ENCODE assay signal across 8 cellular contexts in genomic region chr1:200558866-200559459, GRCh38.
DNase-seq lines count a peak whose midpoint lies in the region; ATAC-seq, FAIRE-seq and TF ChIP-seq lines count a peak whose summit lies in the region.

No MANE protein-coding gene starts in this region.

- DNase-seq in Caki2 (ENCODE audit: low read depth) (peak; percentile 39), NCI-H2196 (lab: John Stamatoyannopoulos, UW; ENCODE audit: unreplicated experiment) (peak; percentile 49), brain pericyte (ENCODE audit: low read depth, low spot score) (peak; percentile 8), HepG2 (ENCODE audit: low spot score) (peak; percentile 29)
- DNase-seq in effector CD4-positive, alpha-beta T cell = no peak
- no peak for DNase-seq in activated CD4-positive, CD25-positive, alpha-beta regulatory T cell treated with anti-CD3 and anti-CD28 coated beads, Interleukin-2, amount 50 U/mL, for 72 hours

- TF ChIP-seq EP300 in HepG2 (IDR thresholded peaks at IDR 0.05; ENCODE audit: low read depth in 2 of 2, low read length in 2 of 2) = no peak
- no peak for TF ChIP-seq EP300 in HepG2 (CRISPR knock-in tag; IDR thresholded peaks at IDR 0.05; ENCODE audit: borderline replicate concordance)

- H3K79me2 ChIP-seq in HepG2 (ENCODE audit: insufficient read depth, low read length) = no peaks in the 10 kb centered on the region

- in situ Hi-C loops in Caki2 (cut with HindIII; ENCODE audit: low pct_unique_long_range_greater_than_20kb, low sequenced_read_pairs) = no loop called here
- in situ Hi-C loops in HepG2 (cut with HindIII; ENCODE audit: extremely low pct_ligation_motif_present, low pct_unique_long_range_greater_than_20kb) = no loop called here

- H3K27ac ChIP-seq in HepG2 (ENCODE audit: extremely low read length, insufficient read depth, low read length) = no peak overlapping the region

- CTCF ChIA-PET in HepG2 (lab: Yijun Ruan, JAX; ENCODE audit: low intra/inter-chr PET ratio, low total read pairs) = interaction anchor here (1.1 to 2.4 kb wide), 3 partner anchors 244 to 484 kb away, joined by 4 to 9 read pairs (median 5); no protein-coding TSS in a partner anchor

- ATAC-seq in GM18907 (IDR thresholded peaks at IDR 0.05; ENCODE audit: unreplicated experiment) (peak; percentile 46), HepG2 (peak; percentile 67), HG02870 (IDR thresholded peaks at IDR 0.05; ENCODE audit: unreplicated experiment) (no peak)

- POLR2A ChIA-PET in HepG2 (lab: Yijun Ruan, JAX) = no interaction called here

- no peaks in the 10 kb centered on the region for H3K4me1 ChIP-seq in HepG2 (ENCODE audit: insufficient read depth, low read length)

- no peak overlapping the region for H2AFZ ChIP-seq in HepG2 (ENCODE audit: low read length)

- BruUV-seq in HepG2 (replicated peaks; lab: Mats Ljungman, UMichigan) = no TSS peak

- no peaks in the 10 kb centered on the region for H3K27me3 ChIP-seq in HepG2 (ENCODE audit: control insufficient read depth in 1 of 2, insufficient read depth in 2 of 2, low read length in 2 of 2)

- TF ChIP-seq RAD21 in HepG2 (CRISPR knock-in tag; IDR thresholded peaks at IDR 0.05) = peak; percentile 41

- H3K4me2 ChIP-seq in HepG2 (ENCODE audit: low read depth, low read length) = no peak overlapping the region

- no peaks in the 10 kb centered on the region for H3K9me3 ChIP-seq in HepG2 (ENCODE audit: low read length)

- peak; percentile 57 for FAIRE-seq in HepG2 (lab: Jason Lieb, UNC)

- H4K20me1 ChIP-seq in HepG2 (ENCODE audit: insufficient read depth, low read length) = no peaks in the 10 kb centered on the region

- intact Hi-C loops in HepG2 (cut with micrococcal nuclease; ENCODE audit: unreplicated experiment) = loop anchor here (1.0 to 5.0 kb wide), 3 partner anchors 279 to 553 kb away; partner anchors contain the start of gene CACNA1S

- TF ChIP-seq POLR2A in HepG2 (IDR thresholded peaks at IDR 0.05; ENCODE audit: insufficient read depth in 1 of 2, low read depth in 2 of 2, low read length in 2 of 2) = no peak

- peak; percentile 66 for TF ChIP-seq CTCF in HepG2 (CRISPR knock-in tag; IDR thresholded peaks at IDR 0.05)

- no peak overlapping the region for H3K9ac ChIP-seq in HepG2 (ENCODE audit: insufficient read depth, low read depth, low read length)

- no peak overlapping the region for H3K4me3 ChIP-seq in HepG2 (replicated peaks in 1 of 3; ENCODE audit: insufficient read depth in 1 of 3, low read depth in 2 of 3, low read length in 3 of 3)

- WGBS in HepG2 (ENCODE audit: low lambda C conversion rate) = 42% methylated on average over 2 of the region's 2 CpGs

- H3K36me3 ChIP-seq in HepG2 (replicated peaks in 1 of 2; ENCODE audit: control insufficient read depth in 1 of 2, insufficient read depth in 2 of 2, low read length in 2 of 2) = peaks cover 0 to 18% of the 10 kb centered on the region in 2 experiments; a peak in 2 of 5 replicates

TF ChIP-seq in HepG2, 621 proteins besides CTCF, POLR2A, EP300 and RAD21:
- TF ChIP-seq SMC3 (IDR thresholded peaks at IDR 0.05; ENCODE audit: low read length) (peak; percentile 54; the same call in 1 of the 2 replicates), ZNF451 (CRISPR knock-in tag; IDR thresholded peaks at IDR 0.05) (no peak), ZNF205 (CRISPR knock-in tag; IDR thresholded peaks at IDR 0.05) (no peak), SNAI1 (CRISPR knock-in tag; IDR thresholded peaks at IDR 0.05; ENCODE audit: borderline replicate concordance) (no peak), ZBTB8A (CRISPR knock-in tag; IDR thresholded peaks at IDR 0.05; ENCODE audit: borderline replicate concordance, low read depth) (no peak), POLR2G (IDR thresholded peaks at IDR 0.05; ENCODE audit: low read depth, low read length) (no peak), STAG1 (CRISPR knock-in tag; IDR thresholded peaks at IDR 0.05) (peak; percentile 72)
TF ChIP-seq in HepG2: peak in this region for 2.

Comparison
In these comparisons a context has a peak if more than half of its experiments do, and no peak if none do; other contexts are left out.
1. DNase-seq: peak in Caki2 (single experiment), NCI-H2196 (single experiment), brain pericyte (single experiment) and HepG2 (single experiment); none in effector CD4-positive, alpha-beta T cell (single experiment) and activated CD4-positive, CD25-positive, alpha-beta regulatory T cell treated with anti-CD3 and anti-CD28 coated beads, Interleukin-2, amount 50 U/mL, for 72 hours (single experiment).